ENCODE assay signal across 28 cellular contexts in genomic region chrX:1084689-1085088, GRCh38.
"Had no signal": no experiment of that assay in that cellular context is flagged by ENCODE, and none has a peak within 500 bp of the region (broad histone marks: within the 10 kb centered on the region; RNA-seq: fewer than 3 reads in every experiment).

No MANE protein-coding gene starts in this region.

- H3K79me2 ChIP-seq: parathyroid adenoma had no signal

- H3K4me2 ChIP-seq: neural progenitor cell, smooth muscle cell had no signal

- H2AFZ ChIP-seq: neural progenitor cell, parathyroid adenoma had no signal

- H3K27ac ChIP-seq: left ventricle myocardium inferior, neural progenitor cell, neutrophil, parathyroid adenoma, right atrium auricular region, sigmoid colon, tibial nerve, uterus had no signal

- H3K9ac ChIP-seq: neural progenitor cell, parathyroid adenoma had no signal

- H3K36me3 ChIP-seq: left ventricle myocardium inferior, neural progenitor cell, neutrophil, right atrium auricular region, sigmoid colon, tibial nerve, uterus had no signal

- FAIRE-seq: islet of Langerhans, kidney had no signal

- ATAC-seq: left colon; natural killer cell; stimulated activated memory B cell treated with anti-CD40 and anti-IgM and Interleukin-4, amounts not matched to agents 10 μg/mL and 1 μg/mL and 100 μg/mL, for 72 hours; stimulated activated naive CD8-positive, alpha-beta T cell treated with anti-CD3 and anti-CD28 coated beads, Interleukin-15, amount 100 ng/mL, for 72 hours had no signal

- H3K27me3 ChIP-seq: neural progenitor cell, neutrophil, right atrium auricular region, sigmoid colon, tibial nerve, uterus had no signal

- H3K9me3 ChIP-seq: neutrophil, uterus had no signal

- DNase-seq: hypothalamus; immature natural killer cell; left colon; left ventricle myocardium inferior; mesendoderm; naive B cell; natural killer cell; nephron progenitor cell; occipital lobe; sigmoid colon; stimulated activated CD4-positive, alpha-beta T cell treated with anti-CD3 and anti-CD28 coated beads, Interleukin-1b, Interleukin-23, amount 100 ng/mL, for 48 hours; stimulated activated CD4-positive, alpha-beta T cell treated with anti-CD3 and anti-CD28 coated beads, Interleukin-2, amount 100 ng/mL, for 48 hours; stimulated activated CD4-positive, alpha-beta T cell treated with anti-CD3 and anti-CD28 coated beads, Interleukin-4, amount 100 ng/mL, for 4 hours; stimulated activated CD8-positive, alpha-beta memory T cell treated with anti-CD3 and anti-CD28 coated beads, Interleukin-4, amount 100 ng/mL, for 48 hours; stimulated activated naive CD4-positive, alpha-beta T cell treated with Interleukin-2 at 50 U/mL for 16 hours; stimulated activated naive CD8-positive, alpha-beta T cell treated with anti-CD3 and anti-CD28 coated beads, Interleukin-15, amount 100 ng/mL, for 72 hours; substantia nigra; uterus had no signal

- H3K4me1 ChIP-seq: left ventricle myocardium inferior, neural progenitor cell, parathyroid adenoma, right atrium auricular region, sigmoid colon, tibial nerve, uterus had no signal

- H3K4me3 ChIP-seq: left ventricle myocardium inferior, lung, neural progenitor cell, right atrium auricular region, sigmoid colon, smooth muscle cell, tibial nerve, uterus had no signal
